Comparison of ENCODE assay signal across 8 cellular contexts in genomic region chr2:28390857-28391563, GRCh38. TPM values are rescaled to one million over a fixed set of nuclear protein-coding genes. Genes with fewer than 3 reads are reported as not detected.
A peak's percentile ranks its signal among the peaks of the same experiment; 100 is the strongest.
DNase-seq lines count a peak whose midpoint lies in the region; ATAC-seq and TF ChIP-seq lines count a peak whose summit lies in the region.

No MANE protein-coding gene starts in this region.

- intact Hi-C loops in right cardiac atrium (cut with DNase I) (loop anchor here in 3 of 4 donors (2.0 to 10.0 kb wide), 8 partner anchors 49 to 686 kb away; partner anchors contain the start of genes BABAM2 (in 3 of the 3) and RBKS (in 3 of the 3)), prostate gland (cut with DNase I) (loop anchor here (5.0 to 10.0 kb wide), 5 partner anchors 256 to 566 kb away; no protein-coding TSS in a partner anchor)

- H3F3A ChIP-seq in Loucy (ENCODE audit: low read depth): peaks cover 11% of the 10 kb centered on the region; the same call in 1 of the 2 replicates

- ATAC-seq in right cardiac atrium (peak; percentile 61), HG02840 (IDR thresholded peaks at IDR 0.05; ENCODE audit: low FRiP score, unreplicated experiment) (no peak), HG02884 (IDR thresholded peaks at IDR 0.05; ENCODE audit: unreplicated experiment) (no peak)

- WGBS in right cardiac atrium: under 1% methylated on average over 41 of the region's 41 CpGs
- whole genome bisulfite sequencing in prostate gland: 2% methylated on average over 41 of the region's 41 CpGs

- H3K27me3 ChIP-seq in Loucy (ENCODE audit: insufficient read depth, low read length, poor library complexity, severe bottlenecking) (peaks cover 5% of the 10 kb centered on the region), right cardiac atrium (ENCODE audit: control insufficient read depth, insufficient read depth) (no peaks in the 10 kb centered on the region), prostate gland (replicated peaks; ENCODE audit: insufficient read depth) (no peaks in the 10 kb centered on the region)

- peak; percentile 68 for DNase-seq in NOMO-1 treated with DMSO at 0.1 percent for 48 hours (lab: John Stamatoyannopoulos, UW; ENCODE audit: unreplicated experiment)
- DNase-seq in NOMO-1 treated with dmso at 0.1 percent for 144 hours (lab: John Stamatoyannopoulos, UW; ENCODE audit: unreplicated experiment): no peak
- peak; percentile 94 to 97 (median 95) for DNase-seq in right cardiac atrium
- DNase-seq in prostate gland (ENCODE audit: low spot score): peak; percentile 80

- H3K9me3 ChIP-seq in Loucy (ENCODE audit: insufficient read depth, low read depth, low read length) (no peaks in the 10 kb centered on the region), right cardiac atrium (ENCODE audit: control insufficient read depth, low read length) (no peaks in the 10 kb centered on the region), prostate gland (no peaks in the 10 kb centered on the region)

- H3K4me2 ChIP-seq in Loucy (ENCODE audit: low read depth, low read length, poor library complexity, severe bottlenecking): peak overlapping the region; percentile 98

- H3K4me1 ChIP-seq in Loucy (ENCODE audit: insufficient read depth, low read length, poor library complexity, severe bottlenecking) (peaks cover 19% of the 10 kb centered on the region), right cardiac atrium (ENCODE audit: control insufficient read depth, insufficient read depth, low read length) (peaks cover 5% of the 10 kb centered on the region), prostate gland (replicated peaks) (no peaks in the 10 kb centered on the region)

- H3K36me3 ChIP-seq in Loucy (ENCODE audit: insufficient read depth, low read length) (no peaks in the 10 kb centered on the region), prostate gland (no peaks in the 10 kb centered on the region)

- no peak for TF ChIP-seq POLR2A in prostate gland (IDR thresholded peaks at IDR 0.05)

- no peaks in the 10 kb centered on the region for H3K9me2 ChIP-seq in Loucy (replicated peaks; ENCODE audit: low read depth, low read length)

- H3K4me3 ChIP-seq in Loucy (ENCODE audit: low read length, poor library complexity, severe bottlenecking): peak overlapping the region; percentile 83
- H3K4me3 ChIP-seq in right cardiac atrium (ENCODE audit: low read length): peak overlapping the region; percentile 80
- H3K4me3 ChIP-seq in prostate gland: peak overlapping the region; percentile 88 to 96

- peaks cover 25% of the 10 kb centered on the region for H4K20me1 ChIP-seq in Loucy (ENCODE audit: insufficient read depth, low read length, poor library complexity, severe bottlenecking)

- H3K79me2 ChIP-seq in Loucy (ENCODE audit: insufficient read depth, low read length): peaks cover 35% of the 10 kb centered on the region

- H3K9ac ChIP-seq in Loucy (ENCODE audit: low read depth, low read length, poor library complexity, severe bottlenecking): peak overlapping the region; percentile 87

- TF ChIP-seq CTCF in Loucy (conservative IDR thresholded peaks at IDR 0.05; ENCODE audit: low read length) (no peak), prostate gland (IDR thresholded peaks at IDR 0.05) (no peak)

- H3K27ac ChIP-seq in angular gyrus (ENCODE audit: low read depth, low read length): peak overlapping the region; percentile 95
- peak overlapping the region; percentile 99 for H3K27ac ChIP-seq in right cardiac atrium (ENCODE audit: low read length)
- H3K27ac ChIP-seq in prostate gland: peak overlapping the region; percentile 100

- H2AFZ ChIP-seq in Loucy (ENCODE audit: low read length): peak overlapping the region; percentile 72

RNA-seq across cellular contexts. Expression of gene FOSL2, which starts 1.6 kb away (rescaled TPM):
- total RNA-seq in right cardiac atrium (100 to 1,000 TPM in 1 of 4 donors, 10 to 100 TPM in 3; 38.9 to 128 (median 56.6) TPM), prostate gland (10 to 100 TPM; 57.4 to 94.2 TPM)
- 46.4 TPM for polyA plus RNA-seq in right cardiac atrium

Comparison
In these comparisons a context has a peak if more than half of its experiments do, and no peak if none do; other contexts are left out.
1. ATAC-seq: peak in right cardiac atrium (2 of 2); none in HG02840 (single experiment) and HG02884 (single experiment).
2. Peak in every context shown above with its lines, with median percentiles within 50 percentile points of each other: H3K4me3 ChIP-seq and H3K27ac ChIP-seq.